18 cellular contexts compared by ENCODE assay signal in the genomic region with DNA sequence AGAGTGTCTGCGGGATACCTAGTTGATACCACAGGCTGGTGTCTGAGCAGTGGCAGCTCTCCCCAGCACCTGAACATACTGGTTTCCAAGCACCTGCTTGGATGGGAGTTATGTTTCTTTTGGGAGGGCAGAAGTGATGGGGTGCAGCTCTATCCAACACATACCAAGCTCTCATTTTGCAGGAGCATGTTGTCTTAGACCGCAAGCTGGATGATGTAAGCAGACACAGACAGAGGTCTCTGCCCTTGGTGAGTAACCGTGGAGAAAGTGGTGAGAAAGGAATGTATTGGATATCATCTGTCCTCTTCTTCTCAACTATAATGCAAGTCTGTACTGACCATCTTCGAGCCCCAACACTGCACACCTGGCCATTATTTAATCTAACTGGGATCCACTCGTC. TPM values are rescaled to one million over a fixed set of nuclear protein-coding genes. Genes with fewer than 3 reads are reported as not detected.
DNase-seq lines count a peak whose midpoint lies in the region; ATAC-seq, FAIRE-seq and TF ChIP-seq lines count a peak whose summit lies in the region.
"Had no signal": no experiment of that assay in that cellular context is flagged by ENCODE, and none has a peak within 500 bp of the region (broad histone marks: within the 10 kb centered on the region; RNA-seq: fewer than 3 reads in every experiment).

No MANE protein-coding gene starts in this region.

- H3K36me3 ChIP-seq in breast epithelium (no peaks in the 10 kb centered on the region), uterus (no peaks in the 10 kb centered on the region), stomach (peaks cover 0 to 8% (median 4%) of the 10 kb centered on the region in 4 donors)
- H3K36me3 ChIP-seq: cardiac muscle cell, right lobe of liver had no signal

- DNase-seq in MCF 10A (ENCODE audit: unreplicated experiment), result peak; percentile 38
- DNase-seq in breast epithelium (ENCODE audit: low spot score in 2 of 2), result no peak
- DNase-seq in astrocyte of the cerebellum (ENCODE audit: low read depth), result peak; percentile 68
- peak; percentile 22 to 66 for DNase-seq in foreskin keratinocyte
- no peak for DNase-seq in uterus
- no peak for DNase-seq in stomach
- no peak for DNase-seq in GM12892 (ENCODE audit: insufficient read length)
- no peak for DNase-seq in Right ventricle myocardium inferior (ENCODE audit: missing footprints)
- DNase-seq: activated effector memory CD4-positive, alpha-beta T cell treated with Interleukin-2 at 50 U/mL for 16 hours; NCI-H1092; right lobe of liver; stimulated activated naive CD8-positive, alpha-beta T cell treated with anti-CD3 and anti-CD28 coated beads, Interleukin-15, Interleukin-2, amounts not matched to agents 100 U/mL and 50 U/mL, for 24 hours had no signal

- in situ Hi-C loops in astrocyte of the cerebellum (cut with HindIII; ENCODE audit: low sequenced_read_pairs), result no loop called here

- H3K4me3 Mint-ChIP-seq in MCF 10A (ENCODE audit: unreplicated experiment), result no peak overlapping the region
- H3K4me3 Mint-ChIP-seq: IgD-negative memory B cell, neural crest cell had no signal

- POLR2A ChIA-PET in MCF 10A (lab: Yijun Ruan, JAX), result interaction anchor here (1.1 kb wide), 1 partner anchor 19 kb away, joined by 3 read pairs; no protein-coding TSS in a partner anchor

- H3K4me1 ChIP-seq in breast epithelium, result no peaks in the 10 kb centered on the region
- no peaks in the 10 kb centered on the region for H3K4me1 ChIP-seq in foreskin keratinocyte
- no peaks in the 10 kb centered on the region for H3K4me1 ChIP-seq in uterus
- H3K4me1 ChIP-seq in stomach, result no peaks in the 10 kb centered on the region
- H3K4me1 ChIP-seq: right lobe of liver had no signal

- ATAC-seq in foreskin keratinocyte, result no peak
- ATAC-seq in Right ventricle myocardium inferior, result no peak
- ATAC-seq: right lobe of liver; SK-N-SH treated with all-trans-retinoic acid at 6 μM for 48 hours; stimulated activated naive CD8-positive, alpha-beta T cell treated with anti-CD3 and anti-CD28 coated beads, Interleukin-15, Interleukin-2, amounts not matched to agents 100 U/mL and 50 U/mL, for 24 hours had no signal

- WGBS in stomach, 5 donors, result 78 to 87% (median 83%) methylated on average over 5 of the region's 5 CpGs

- no peak overlapping the region for H3K4me3 ChIP-seq in breast epithelium
- H3K4me3 ChIP-seq in astrocyte of the cerebellum (ENCODE audit: low read depth, low read length), result no peak overlapping the region
- no peak overlapping the region for H3K4me3 ChIP-seq in uterus
- no peak overlapping the region for H3K4me3 ChIP-seq in stomach
- H3K4me3 ChIP-seq: cardiac muscle cell, right lobe of liver had no signal

- H3K27me3 Mint-ChIP-seq in MCF 10A (ENCODE audit: insufficient read depth, unreplicated experiment), result no peaks in the 10 kb centered on the region
- H3K27me3 Mint-ChIP-seq: IgD-negative memory B cell had no signal

- peaks cover 3% of the 10 kb centered on the region for H3K9me3 Mint-ChIP-seq in MCF 10A (ENCODE audit: unreplicated experiment)
- H3K9me3 Mint-ChIP-seq: IgD-negative memory B cell had no signal

- intact Hi-C loops in MCF 10A (cut with micrococcal nuclease) (loop anchor here (1.0 kb wide), 1 partner anchor 362 kb away; no protein-coding TSS in a partner anchor), breast epithelium (cut with DNase I; ENCODE audit: low total_unique reads) (no loop called here), uterus (cut with DNase I; ENCODE audit: low total_unique reads) (no loop called here), stomach (cut with DNase I; ENCODE audit: low total_unique reads) (no loop called here), Right ventricle myocardium inferior (cut with DNase I) (no loop called here)

- no TSS peak for BruUV-seq in MCF 10A (replicated peaks; lab: Mats Ljungman, UMichigan)

- TF ChIP-seq CTCF in MCF 10A (IDR thresholded peaks at IDR 0.05; ENCODE audit: unreplicated experiment), result no peak
- TF ChIP-seq CTCF in breast epithelium (IDR thresholded peaks at IDR 0.05), result no peak
- TF ChIP-seq CTCF in astrocyte of the cerebellum (IDR thresholded peaks at IDR 0.05; ENCODE audit: low read depth, low read length, missing control alignments), result no peak
- TF ChIP-seq CTCF in foreskin keratinocyte (conservative IDR thresholded peaks at IDR 0.05), result no peak
- no peak for TF ChIP-seq CTCF in uterus (IDR thresholded peaks at IDR 0.05)
- TF ChIP-seq CTCF in stomach (IDR thresholded peaks at IDR 0.05), result no peak

- TF ChIP-seq POLR2A in breast epithelium (IDR thresholded peaks at IDR 0.05), result no peak
- TF ChIP-seq POLR2A in uterus (IDR thresholded peaks at IDR 0.05), result no peak
- no peak for TF ChIP-seq POLR2A in stomach (IDR thresholded peaks at IDR 0.05)
- no peak for TF ChIP-seq POLR2A in GM12892 (IDR thresholded peaks at IDR 0.05; ENCODE audit: low read depth, low read length)

- H3K4me1 Mint-ChIP-seq in MCF 10A (ENCODE audit: insufficient read depth, unreplicated experiment), result no peaks in the 10 kb centered on the region
- H3K4me1 Mint-ChIP-seq: IgD-negative memory B cell had no signal

- H3K27ac ChIP-seq in breast epithelium (no peak overlapping the region), foreskin keratinocyte (no peak overlapping the region), uterus (no peak overlapping the region), stomach (no peak overlapping the region)
- H3K27ac ChIP-seq: 22Rv1, cardiac muscle cell, right lobe of liver had no signal

- H3K27ac Mint-ChIP-seq in MCF 10A (ENCODE audit: low read depth, unreplicated experiment), result no peak overlapping the region
- H3K27ac Mint-ChIP-seq: IgD-negative memory B cell had no signal

- H3K27me3 ChIP-seq in breast epithelium, result no peaks in the 10 kb centered on the region
- no peaks in the 10 kb centered on the region for H3K27me3 ChIP-seq in foreskin keratinocyte
- no peaks in the 10 kb centered on the region for H3K27me3 ChIP-seq in uterus
- no peaks in the 10 kb centered on the region for H3K27me3 ChIP-seq in stomach
- H3K27me3 ChIP-seq: cardiac muscle cell, right lobe of liver had no signal

- H3K9me3 ChIP-seq in breast epithelium (no peaks in the 10 kb centered on the region), uterus (no peaks in the 10 kb centered on the region), stomach (no peaks in the 10 kb centered on the region)
- H3K9me3 ChIP-seq: right lobe of liver had no signal

- CTCF ChIA-PET in MCF 10A (lab: Yijun Ruan, JAX), result interaction anchor here (0.5 to 1.6 kb wide), 3 partner anchors 11 to 161 kb away, joined by 3 to 6 read pairs (median 4); no protein-coding TSS in a partner anchor

- peaks cover 3% of the 10 kb centered on the region for H3K36me3 Mint-ChIP-seq in MCF 10A (ENCODE audit: insufficient read depth, unreplicated experiment)

- FAIRE-seq in GM12892 (lab: Jason Lieb, UNC), result no peak

- TF ChIP-seq EP300 in stomach (IDR thresholded peaks at IDR 0.05), result no peak

RNA-seq across cellular contexts. Expression of a gene that starts 37.4 kb away (rescaled TPM):
- total RNA-seq in MCF 10A (2022), result 58.0 and 67.2 TPM in 2 replicates
- 10 to 100 TPM; 29.4 to 39.4 (median 31.1) TPM for total RNA-seq in breast epithelium
- total RNA-seq in foreskin keratinocyte, result 19.9 and 21.4 TPM in 2 replicates
- 8.7 and 10.7 TPM in 2 replicates for polyA plus RNA-seq in foreskin keratinocyte
- total RNA-seq in uterus, result 10 to 100 TPM; 24.1 to 51.7 (median 41.0) TPM
- 10 to 100 TPM in 4 of 5 donors, 1 to 10 TPM in 1; 7.6 to 25.8 (median 14.5) TPM for total RNA-seq in stomach
- polyA plus RNA-seq in stomach, result 1 to 10 TPM; 5.8 to 9.8 (median 8.7) TPM
- 8.6 TPM for polyA plus RNA-seq in GM12892 (2012; ENCODE audit: missing spikeins)
- 10.5 TPM for total RNA-seq in Right ventricle myocardium inferior

RNA-seq across cellular contexts. Expression of a gene that starts 38.4 kb away (rescaled TPM):
- total RNA-seq in MCF 10A (2022) (not detected in 2 replicates), breast epithelium (not detected), foreskin keratinocyte (not detected in 2 replicates), uterus (not detected), stomach (not detected), Right ventricle myocardium inferior (not detected)
- polyA plus RNA-seq in foreskin keratinocyte (not detected in 2 replicates), stomach (not detected)
- not detected for polyA plus RNA-seq in GM12892 (2012; ENCODE audit: missing spikeins)
- total RNA-seq: cardiac muscle cell, lung microvascular endothelial cell, neural crest cell, right lobe of liver had no signal
- polyA plus RNA-seq: cardiac muscle cell, IgD-negative memory B cell had no signal

Comparison
In these comparisons a context has a peak if more than half of its experiments do, and no peak if none do; other contexts are left out.
1. DNase-seq: peak in MCF 10A (single experiment), astrocyte of the cerebellum (single experiment) and foreskin keratinocyte (2 of 2); none in breast epithelium (0 of 2), uterus (0 of 2), stomach (single experiment), GM12892 (single experiment) and Right ventricle myocardium inferior (single experiment).